In the genomic region with DNA sequence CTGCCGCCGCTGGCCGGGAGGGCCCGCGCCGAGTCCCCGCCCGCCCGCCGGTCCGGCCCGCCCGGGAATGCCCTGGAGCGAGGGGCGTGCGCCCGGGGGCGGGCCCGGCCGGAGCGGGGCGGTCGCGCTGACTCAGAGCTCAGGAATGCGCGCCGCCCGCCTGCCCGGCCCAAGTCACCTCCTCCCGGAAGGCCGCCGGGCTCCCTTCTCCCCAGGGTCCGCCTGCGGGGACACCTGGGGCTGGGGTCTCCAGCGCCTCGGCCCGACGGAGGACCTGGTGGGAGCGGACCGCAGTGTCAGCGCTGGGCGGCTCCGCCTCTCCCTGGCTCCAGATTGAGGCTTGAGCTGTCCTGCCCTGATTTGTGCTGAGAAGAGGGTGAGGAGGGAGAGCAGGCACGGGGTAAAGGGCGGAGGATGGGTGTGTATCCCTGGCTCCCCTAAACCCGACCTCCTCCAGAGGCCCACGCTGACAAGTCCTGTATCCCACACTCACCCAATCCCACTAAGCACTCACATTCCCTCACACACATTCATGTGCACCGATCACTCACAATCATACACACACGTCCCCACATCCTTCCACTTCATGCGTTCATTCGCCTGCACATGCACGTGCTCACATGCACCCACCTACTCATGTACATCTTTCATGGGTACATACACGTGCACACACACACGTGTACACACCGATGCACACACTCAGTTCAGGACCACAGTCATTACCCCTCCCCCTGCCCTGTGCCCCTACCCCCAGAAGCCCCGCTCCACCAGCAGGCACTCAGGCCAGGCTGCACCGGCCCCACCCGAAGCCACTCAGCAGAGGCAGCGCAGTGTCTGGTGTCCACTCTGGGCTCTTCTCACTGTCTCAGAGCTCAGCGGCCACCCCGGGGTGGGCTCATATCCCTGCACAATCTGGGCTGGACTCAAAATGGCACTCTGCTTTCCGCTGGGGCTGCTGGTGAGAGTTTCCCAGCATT, we compare ENCODE assay signal across 1 cellular context.
TF ChIP-seq lines count a peak whose summit lies in the region.

A gene with protein sequence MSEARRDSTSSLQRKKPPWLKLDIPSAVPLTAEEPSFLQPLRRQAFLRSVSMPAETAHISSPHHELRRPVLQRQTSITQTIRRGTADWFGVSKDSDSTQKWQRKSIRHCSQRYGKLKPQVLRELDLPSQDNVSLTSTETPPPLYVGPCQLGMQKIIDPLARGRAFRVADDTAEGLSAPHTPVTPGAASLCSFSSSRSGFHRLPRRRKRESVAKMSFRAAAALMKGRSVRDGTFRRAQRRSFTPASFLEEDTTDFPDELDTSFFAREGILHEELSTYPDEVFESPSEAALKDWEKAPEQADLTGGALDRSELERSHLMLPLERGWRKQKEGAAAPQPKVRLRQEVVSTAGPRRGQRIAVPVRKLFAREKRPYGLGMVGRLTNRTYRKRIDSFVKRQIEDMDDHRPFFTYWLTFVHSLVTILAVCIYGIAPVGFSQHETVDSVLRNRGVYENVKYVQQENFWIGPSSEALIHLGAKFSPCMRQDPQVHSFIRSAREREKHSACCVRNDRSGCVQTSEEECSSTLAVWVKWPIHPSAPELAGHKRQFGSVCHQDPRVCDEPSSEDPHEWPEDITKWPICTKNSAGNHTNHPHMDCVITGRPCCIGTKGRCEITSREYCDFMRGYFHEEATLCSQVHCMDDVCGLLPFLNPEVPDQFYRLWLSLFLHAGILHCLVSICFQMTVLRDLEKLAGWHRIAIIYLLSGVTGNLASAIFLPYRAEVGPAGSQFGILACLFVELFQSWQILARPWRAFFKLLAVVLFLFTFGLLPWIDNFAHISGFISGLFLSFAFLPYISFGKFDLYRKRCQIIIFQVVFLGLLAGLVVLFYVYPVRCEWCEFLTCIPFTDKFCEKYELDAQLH (minus strand): TSS at position 71 of the 977 bp plus-strand sequence. CDS start 7,616 bp downstream, outside the sequence.

TF ChIP-seq in HepG2, 621 proteins besides CTCF, POLR2A, EP300 and RAD21 (continued from another document and continues in another):
- TF ChIP-seq, protein P1, sequence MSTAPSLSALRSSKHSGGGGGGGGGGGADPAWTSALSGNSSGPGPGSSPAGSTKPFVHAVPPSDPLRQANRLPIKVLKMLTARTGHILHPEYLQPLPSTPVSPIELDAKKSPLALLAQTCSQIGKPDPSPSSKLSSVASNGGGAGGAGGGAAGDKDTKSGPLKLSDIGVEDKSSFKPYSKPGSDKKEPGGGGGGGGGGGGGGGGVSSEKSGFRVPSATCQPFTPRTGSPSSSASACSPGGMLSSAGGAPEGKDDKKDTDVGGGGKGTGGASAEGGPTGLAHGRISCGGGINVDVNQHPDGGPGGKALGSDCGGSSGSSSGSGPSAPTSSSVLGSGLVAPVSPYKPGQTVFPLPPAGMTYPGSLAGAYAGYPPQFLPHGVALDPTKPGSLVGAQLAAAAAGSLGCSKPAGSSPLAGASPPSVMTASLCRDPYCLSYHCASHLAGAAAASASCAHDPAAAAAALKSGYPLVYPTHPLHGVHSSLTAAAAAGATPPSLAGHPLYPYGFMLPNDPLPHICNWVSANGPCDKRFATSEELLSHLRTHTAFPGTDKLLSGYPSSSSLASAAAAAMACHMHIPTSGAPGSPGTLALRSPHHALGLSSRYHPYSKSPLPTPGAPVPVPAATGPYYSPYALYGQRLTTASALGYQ (CRISPR knock-in tag; IDR thresholded peaks at IDR 0.05), result no peak
- TF ChIP-seq HES4 (CRISPR knock-in tag; IDR thresholded peaks at IDR 0.05; ENCODE audit: borderline replicate concordance) (no peak), ZNF598 (CRISPR knock-in tag; IDR thresholded peaks at IDR 0.05; ENCODE audit: borderline replicate concordance) (no peak), ADNP (CRISPR knock-in tag; IDR thresholded peaks at IDR 0.05) (peak; percentile 87), ZNF160 (CRISPR knock-in tag; IDR thresholded peaks at IDR 0.05) (no peak), ZNF644 (CRISPR knock-in tag; IDR thresholded peaks at IDR 0.05; ENCODE audit: low read depth) (no peak), RNF2 (conservative IDR thresholded peaks at IDR 0.05; ENCODE audit: low read depth) (no peak), ARNTL (CRISPR knock-in tag; IDR thresholded peaks at IDR 0.05) (no peak), MTA3 (CRISPR knock-in tag; IDR thresholded peaks at IDR 0.05) (no peak), ZNF383 (CRISPR knock-in tag; IDR thresholded peaks at IDR 0.05; ENCODE audit: borderline replicate concordance) (no peak), ZNF660 (CRISPR knock-in tag; IDR thresholded peaks at IDR 0.05; ENCODE audit: borderline replicate concordance, low read depth) (no peak), AGO2 (optimal IDR thresholded peaks at IDR 0.05; ENCODE audit: low read depth, low read length) (no peak), ZNF841 (CRISPR knock-in tag; IDR thresholded peaks at IDR 0.05; ENCODE audit: borderline replicate concordance) (no peak), SOX5 (CRISPR knock-in tag; IDR thresholded peaks at IDR 0.05; ENCODE audit: borderline replicate concordance) (no peak), LCORL (IDR thresholded peaks at IDR 0.05) (no peak), LCORL (CRISPR knock-in tag; IDR thresholded peaks at IDR 0.05) (peak; percentile 55; the same call in 1 of the 2 replicates), KMT2B (CRISPR knock-in tag; IDR thresholded peaks at IDR 0.05) (no peak), DNMT3B (CRISPR knock-in tag; conservative IDR thresholded peaks at IDR 0.05) (no peak), ELF4 (CRISPR knock-in tag; IDR thresholded peaks at IDR 0.05; ENCODE audit: borderline replicate concordance) (no peak), WIZ (CRISPR knock-in tag; IDR thresholded peaks at IDR 0.05) (no peak), MED1 (CRISPR knock-in tag; IDR thresholded peaks at IDR 0.05) (0 out of 2 replicates have a peak, but pooled peaks have one; percentile 32), TEAD3 (CRISPR knock-in tag; optimal IDR thresholded peaks at IDR 0.05; ENCODE audit: borderline replicate concordance) (peak; percentile 94), STAG1 (CRISPR knock-in tag; IDR thresholded peaks at IDR 0.05) (no peak), ZNF468 (CRISPR knock-in tag; IDR thresholded peaks at IDR 0.05) (no peak; the same call in 1 of the 2 replicates), FOXA3 (CRISPR knock-in tag; IDR thresholded peaks at IDR 0.05) (no peak), U2AF2 (IDR thresholded peaks at IDR 0.05; ENCODE audit: low read depth, low read length) (no peak), HDAC1 (CRISPR knock-in tag; IDR thresholded peaks at IDR 0.05) (peak; percentile 46; the same call in 1 of the 2 replicates), GABPB1 (CRISPR knock-in tag; IDR thresholded peaks at IDR 0.05) (peak; percentile 57; the same call in 1 of the 2 replicates), MTF1 (CRISPR knock-in tag; IDR thresholded peaks at IDR 0.05) (no peak), GABPA (IDR thresholded peaks at IDR 0.05; ENCODE audit: low read depth, low read length) (no peak), GABPA (CRISPR knock-in tag; IDR thresholded peaks at IDR 0.05; ENCODE audit: low read depth) (no peak), ZNF550 (CRISPR knock-in tag; IDR thresholded peaks at IDR 0.05; ENCODE audit: borderline replicate concordance) (no peak), POGZ (CRISPR knock-in tag; IDR thresholded peaks at IDR 0.05) (no peak), ZNF296 (CRISPR knock-in tag; conservative IDR thresholded peaks at IDR 0.05) (no peak), NFE2 (CRISPR knock-in tag; IDR thresholded peaks at IDR 0.05) (no peak)
- TF ChIP-seq, protein P2, sequence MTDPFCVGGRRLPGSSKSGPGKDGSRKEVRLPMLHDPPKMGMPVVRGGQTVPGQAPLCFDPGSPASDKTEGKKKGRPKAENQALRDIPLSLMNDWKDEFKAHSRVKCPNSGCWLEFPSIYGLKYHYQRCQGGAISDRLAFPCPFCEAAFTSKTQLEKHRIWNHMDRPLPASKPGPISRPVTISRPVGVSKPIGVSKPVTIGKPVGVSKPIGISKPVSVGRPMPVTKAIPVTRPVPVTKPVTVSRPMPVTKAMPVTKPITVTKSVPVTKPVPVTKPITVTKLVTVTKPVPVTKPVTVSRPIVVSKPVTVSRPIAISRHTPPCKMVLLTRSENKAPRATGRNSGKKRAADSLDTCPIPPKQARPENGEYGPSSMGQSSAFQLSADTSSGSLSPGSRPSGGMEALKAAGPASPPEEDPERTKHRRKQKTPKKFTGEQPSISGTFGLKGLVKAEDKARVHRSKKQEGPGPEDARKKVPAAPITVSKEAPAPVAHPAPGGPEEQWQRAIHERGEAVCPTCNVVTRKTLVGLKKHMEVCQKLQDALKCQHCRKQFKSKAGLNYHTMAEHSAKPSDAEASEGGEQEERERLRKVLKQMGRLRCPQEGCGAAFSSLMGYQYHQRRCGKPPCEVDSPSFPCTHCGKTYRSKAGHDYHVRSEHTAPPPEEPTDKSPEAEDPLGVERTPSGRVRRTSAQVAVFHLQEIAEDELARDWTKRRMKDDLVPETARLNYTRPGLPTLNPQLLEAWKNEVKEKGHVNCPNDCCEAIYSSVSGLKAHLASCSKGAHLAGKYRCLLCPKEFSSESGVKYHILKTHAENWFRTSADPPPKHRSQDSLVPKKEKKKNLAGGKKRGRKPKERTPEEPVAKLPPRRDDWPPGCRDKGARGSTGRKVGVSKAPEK (CRISPR knock-in tag; IDR thresholded peaks at IDR 0.05; ENCODE audit: borderline replicate concordance), result no peak
- TF ChIP-seq, protein P3, sequence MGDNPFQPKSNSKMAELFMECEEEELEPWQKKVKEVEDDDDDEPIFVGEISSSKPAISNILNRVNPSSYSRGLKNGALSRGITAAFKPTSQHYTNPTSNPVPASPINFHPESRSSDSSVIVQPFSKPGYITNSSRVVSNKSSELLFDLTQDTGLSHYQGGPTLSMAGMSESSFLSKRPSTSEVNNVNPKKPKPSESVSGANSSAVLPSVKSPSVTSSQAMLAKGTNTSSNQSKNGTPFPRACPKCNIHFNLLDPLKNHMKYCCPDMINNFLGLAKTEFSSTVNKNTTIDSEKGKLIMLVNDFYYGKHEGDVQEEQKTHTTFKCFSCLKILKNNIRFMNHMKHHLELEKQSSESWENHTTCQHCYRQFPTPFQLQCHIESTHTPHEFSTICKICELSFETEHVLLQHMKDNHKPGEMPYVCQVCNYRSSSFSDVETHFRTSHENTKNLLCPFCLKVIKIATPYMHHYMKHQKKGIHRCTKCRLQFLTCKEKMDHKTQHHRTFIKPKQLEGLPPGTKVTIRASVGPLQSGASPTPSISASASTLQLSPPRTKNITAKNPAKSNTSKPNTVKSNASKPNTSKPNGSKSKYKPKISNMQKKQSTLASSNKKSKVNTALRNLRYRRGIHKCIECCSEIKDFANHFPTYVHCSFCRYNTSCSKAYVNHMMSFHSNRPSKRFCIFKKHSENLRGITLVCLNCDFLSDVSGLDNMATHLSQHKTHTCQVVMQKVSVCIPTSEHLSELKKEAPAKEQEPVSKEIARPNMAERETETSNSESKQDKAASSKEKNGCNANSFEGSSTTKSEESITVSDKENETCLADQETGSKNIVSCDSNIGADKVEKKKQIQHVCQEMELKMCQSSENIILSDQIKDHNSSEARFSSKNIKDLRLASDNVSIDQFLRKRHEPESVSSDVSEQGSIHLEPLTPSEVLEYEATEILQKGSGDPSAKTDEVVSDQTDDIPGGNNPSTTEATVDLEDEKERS (CRISPR knock-in tag; IDR thresholded peaks at IDR 0.05), result no peak
- TF ChIP-seq, protein P4, sequence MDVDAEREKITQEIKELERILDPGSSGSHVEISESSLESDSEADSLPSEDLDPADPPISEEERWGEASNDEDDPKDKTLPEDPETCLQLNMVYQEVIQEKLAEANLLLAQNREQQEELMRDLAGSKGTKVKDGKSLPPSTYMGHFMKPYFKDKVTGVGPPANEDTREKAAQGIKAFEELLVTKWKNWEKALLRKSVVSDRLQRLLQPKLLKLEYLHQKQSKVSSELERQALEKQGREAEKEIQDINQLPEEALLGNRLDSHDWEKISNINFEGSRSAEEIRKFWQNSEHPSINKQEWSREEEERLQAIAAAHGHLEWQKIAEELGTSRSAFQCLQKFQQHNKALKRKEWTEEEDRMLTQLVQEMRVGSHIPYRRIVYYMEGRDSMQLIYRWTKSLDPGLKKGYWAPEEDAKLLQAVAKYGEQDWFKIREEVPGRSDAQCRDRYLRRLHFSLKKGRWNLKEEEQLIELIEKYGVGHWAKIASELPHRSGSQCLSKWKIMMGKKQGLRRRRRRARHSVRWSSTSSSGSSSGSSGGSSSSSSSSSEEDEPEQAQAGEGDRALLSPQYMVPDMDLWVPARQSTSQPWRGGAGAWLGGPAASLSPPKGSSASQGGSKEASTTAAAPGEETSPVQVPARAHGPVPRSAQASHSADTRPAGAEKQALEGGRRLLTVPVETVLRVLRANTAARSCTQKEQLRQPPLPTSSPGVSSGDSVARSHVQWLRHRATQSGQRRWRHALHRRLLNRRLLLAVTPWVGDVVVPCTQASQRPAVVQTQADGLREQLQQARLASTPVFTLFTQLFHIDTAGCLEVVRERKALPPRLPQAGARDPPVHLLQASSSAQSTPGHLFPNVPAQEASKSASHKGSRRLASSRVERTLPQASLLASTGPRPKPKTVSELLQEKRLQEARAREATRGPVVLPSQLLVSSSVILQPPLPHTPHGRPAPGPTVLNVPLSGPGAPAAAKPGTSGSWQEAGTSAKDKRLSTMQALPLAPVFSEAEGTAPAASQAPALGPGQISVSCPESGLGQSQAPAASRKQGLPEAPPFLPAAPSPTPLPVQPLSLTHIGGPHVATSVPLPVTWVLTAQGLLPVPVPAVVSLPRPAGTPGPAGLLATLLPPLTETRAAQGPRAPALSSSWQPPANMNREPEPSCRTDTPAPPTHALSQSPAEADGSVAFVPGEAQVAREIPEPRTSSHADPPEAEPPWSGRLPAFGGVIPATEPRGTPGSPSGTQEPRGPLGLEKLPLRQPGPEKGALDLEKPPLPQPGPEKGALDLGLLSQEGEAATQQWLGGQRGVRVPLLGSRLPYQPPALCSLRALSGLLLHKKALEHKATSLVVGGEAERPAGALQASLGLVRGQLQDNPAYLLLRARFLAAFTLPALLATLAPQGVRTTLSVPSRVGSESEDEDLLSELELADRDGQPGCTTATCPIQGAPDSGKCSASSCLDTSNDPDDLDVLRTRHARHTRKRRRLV (CRISPR knock-in tag; IDR thresholded peaks at IDR 0.05), result no peak
- TF ChIP-seq, protein P5, sequence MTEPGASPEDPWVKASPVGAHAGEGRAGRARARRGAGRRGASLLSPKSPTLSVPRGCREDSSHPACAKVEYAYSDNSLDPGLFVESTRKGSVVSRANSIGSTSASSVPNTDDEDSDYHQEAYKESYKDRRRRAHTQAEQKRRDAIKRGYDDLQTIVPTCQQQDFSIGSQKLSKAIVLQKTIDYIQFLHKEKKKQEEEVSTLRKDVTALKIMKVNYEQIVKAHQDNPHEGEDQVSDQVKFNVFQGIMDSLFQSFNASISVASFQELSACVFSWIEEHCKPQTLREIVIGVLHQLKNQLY (CRISPR knock-in tag; IDR thresholded peaks at IDR 0.05), result no peak
- TF ChIP-seq, protein P6, sequence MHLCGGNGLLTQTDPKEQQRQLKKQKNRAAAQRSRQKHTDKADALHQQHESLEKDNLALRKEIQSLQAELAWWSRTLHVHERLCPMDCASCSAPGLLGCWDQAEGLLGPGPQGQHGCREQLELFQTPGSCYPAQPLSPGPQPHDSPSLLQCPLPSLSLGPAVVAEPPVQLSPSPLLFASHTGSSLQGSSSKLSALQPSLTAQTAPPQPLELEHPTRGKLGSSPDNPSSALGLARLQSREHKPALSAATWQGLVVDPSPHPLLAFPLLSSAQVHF (CRISPR knock-in tag; IDR thresholded peaks at IDR 0.05), result no peak
